In the genomic region with DNA sequence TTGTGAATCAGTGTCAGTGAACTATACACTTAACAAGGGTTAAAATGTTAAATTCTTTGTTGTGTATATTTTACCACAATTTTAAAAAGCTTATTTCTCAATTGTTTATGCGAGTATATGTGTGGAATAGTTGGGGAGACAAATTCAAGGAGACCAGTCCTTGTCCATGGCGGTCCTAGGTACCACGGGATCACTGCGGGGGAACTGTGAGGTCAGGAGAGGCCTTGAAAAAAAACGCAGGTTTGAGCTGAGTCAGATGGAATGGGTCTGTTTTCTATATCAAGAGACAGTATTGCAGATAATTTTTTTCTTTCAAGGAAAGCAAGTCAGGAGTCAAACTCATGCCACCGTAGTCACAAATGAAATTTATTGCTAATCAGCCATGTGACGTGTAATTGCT, we compare ENCODE assay signal across 1 cellular context.
TF ChIP-seq lines count a peak whose summit lies in the region.

No MANE protein-coding gene starts in this region.

TF ChIP-seq in WTC11, 78 proteins besides CTCF, POLR2A, EP300 and RAD21 (continued from another document):
- TF ChIP-seq, protein P1, sequence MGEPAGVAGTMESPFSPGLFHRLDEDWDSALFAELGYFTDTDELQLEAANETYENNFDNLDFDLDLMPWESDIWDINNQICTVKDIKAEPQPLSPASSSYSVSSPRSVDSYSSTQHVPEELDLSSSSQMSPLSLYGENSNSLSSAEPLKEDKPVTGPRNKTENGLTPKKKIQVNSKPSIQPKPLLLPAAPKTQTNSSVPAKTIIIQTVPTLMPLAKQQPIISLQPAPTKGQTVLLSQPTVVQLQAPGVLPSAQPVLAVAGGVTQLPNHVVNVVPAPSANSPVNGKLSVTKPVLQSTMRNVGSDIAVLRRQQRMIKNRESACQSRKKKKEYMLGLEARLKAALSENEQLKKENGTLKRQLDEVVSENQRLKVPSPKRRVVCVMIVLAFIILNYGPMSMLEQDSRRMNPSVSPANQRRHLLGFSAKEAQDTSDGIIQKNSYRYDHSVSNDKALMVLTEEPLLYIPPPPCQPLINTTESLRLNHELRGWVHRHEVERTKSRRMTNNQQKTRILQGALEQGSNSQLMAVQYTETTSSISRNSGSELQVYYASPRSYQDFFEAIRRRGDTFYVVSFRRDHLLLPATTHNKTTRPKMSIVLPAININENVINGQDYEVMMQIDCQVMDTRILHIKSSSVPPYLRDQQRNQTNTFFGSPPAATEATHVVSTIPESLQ (CRISPR knock-in tag; IDR thresholded peaks at IDR 0.05) = no peak
- TF ChIP-seq, protein P2, sequence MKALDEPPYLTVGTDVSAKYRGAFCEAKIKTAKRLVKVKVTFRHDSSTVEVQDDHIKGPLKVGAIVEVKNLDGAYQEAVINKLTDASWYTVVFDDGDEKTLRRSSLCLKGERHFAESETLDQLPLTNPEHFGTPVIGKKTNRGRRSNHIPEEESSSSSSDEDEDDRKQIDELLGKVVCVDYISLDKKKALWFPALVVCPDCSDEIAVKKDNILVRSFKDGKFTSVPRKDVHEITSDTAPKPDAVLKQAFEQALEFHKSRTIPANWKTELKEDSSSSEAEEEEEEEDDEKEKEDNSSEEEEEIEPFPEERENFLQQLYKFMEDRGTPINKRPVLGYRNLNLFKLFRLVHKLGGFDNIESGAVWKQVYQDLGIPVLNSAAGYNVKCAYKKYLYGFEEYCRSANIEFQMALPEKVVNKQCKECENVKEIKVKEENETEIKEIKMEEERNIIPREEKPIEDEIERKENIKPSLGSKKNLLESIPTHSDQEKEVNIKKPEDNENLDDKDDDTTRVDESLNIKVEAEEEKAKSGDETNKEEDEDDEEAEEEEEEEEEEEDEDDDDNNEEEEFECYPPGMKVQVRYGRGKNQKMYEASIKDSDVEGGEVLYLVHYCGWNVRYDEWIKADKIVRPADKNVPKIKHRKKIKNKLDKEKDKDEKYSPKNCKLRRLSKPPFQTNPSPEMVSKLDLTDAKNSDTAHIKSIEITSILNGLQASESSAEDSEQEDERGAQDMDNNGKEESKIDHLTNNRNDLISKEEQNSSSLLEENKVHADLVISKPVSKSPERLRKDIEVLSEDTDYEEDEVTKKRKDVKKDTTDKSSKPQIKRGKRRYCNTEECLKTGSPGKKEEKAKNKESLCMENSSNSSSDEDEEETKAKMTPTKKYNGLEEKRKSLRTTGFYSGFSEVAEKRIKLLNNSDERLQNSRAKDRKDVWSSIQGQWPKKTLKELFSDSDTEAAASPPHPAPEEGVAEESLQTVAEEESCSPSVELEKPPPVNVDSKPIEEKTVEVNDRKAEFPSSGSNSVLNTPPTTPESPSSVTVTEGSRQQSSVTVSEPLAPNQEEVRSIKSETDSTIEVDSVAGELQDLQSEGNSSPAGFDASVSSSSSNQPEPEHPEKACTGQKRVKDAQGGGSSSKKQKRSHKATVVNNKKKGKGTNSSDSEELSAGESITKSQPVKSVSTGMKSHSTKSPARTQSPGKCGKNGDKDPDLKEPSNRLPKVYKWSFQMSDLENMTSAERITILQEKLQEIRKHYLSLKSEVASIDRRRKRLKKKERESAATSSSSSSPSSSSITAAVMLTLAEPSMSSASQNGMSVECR (CRISPR knock-in tag; IDR thresholded peaks at IDR 0.05; ENCODE audit: borderline replicate concordance) = no peak
- TF ChIP-seq, protein P3, sequence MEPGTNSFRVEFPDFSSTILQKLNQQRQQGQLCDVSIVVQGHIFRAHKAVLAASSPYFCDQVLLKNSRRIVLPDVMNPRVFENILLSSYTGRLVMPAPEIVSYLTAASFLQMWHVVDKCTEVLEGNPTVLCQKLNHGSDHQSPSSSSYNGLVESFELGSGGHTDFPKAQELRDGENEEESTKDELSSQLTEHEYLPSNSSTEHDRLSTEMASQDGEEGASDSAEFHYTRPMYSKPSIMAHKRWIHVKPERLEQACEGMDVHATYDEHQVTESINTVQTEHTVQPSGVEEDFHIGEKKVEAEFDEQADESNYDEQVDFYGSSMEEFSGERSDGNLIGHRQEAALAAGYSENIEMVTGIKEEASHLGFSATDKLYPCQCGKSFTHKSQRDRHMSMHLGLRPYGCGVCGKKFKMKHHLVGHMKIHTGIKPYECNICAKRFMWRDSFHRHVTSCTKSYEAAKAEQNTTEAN (CRISPR knock-in tag; IDR thresholded peaks at IDR 0.05) = no peak
- TF ChIP-seq SMAD4 (CRISPR knock-in tag; IDR thresholded peaks at IDR 0.05) (no peak), CBFB (CRISPR knock-in tag; IDR thresholded peaks at IDR 0.05; ENCODE audit: low read depth) (no peak), TP53 (CRISPR knock-in tag; IDR thresholded peaks at IDR 0.05) (no peak), MXD4 (CRISPR knock-in tag; IDR thresholded peaks at IDR 0.05; ENCODE audit: borderline replicate concordance) (no peak), SOX15 (CRISPR knock-in tag; IDR thresholded peaks at IDR 0.05) (no peak), GRHL2 (CRISPR knock-in tag; IDR thresholded peaks at IDR 0.05; ENCODE audit: insufficient replicate concordance, severe bottlenecking) (no peak), ETV6 (CRISPR knock-in tag; IDR thresholded peaks at IDR 0.05) (no peak), NFE2L1 (CRISPR knock-in tag; IDR thresholded peaks at IDR 0.05) (no peak)
- TF ChIP-seq, protein P4, sequence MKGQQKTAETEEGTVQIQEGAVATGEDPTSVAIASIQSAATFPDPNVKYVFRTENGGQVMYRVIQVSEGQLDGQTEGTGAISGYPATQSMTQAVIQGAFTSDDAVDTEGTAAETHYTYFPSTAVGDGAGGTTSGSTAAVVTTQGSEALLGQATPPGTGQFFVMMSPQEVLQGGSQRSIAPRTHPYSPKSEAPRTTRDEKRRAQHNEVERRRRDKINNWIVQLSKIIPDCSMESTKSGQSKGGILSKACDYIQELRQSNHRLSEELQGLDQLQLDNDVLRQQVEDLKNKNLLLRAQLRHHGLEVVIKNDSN (CRISPR knock-in tag; IDR thresholded peaks at IDR 0.05) = no peak
